Comparison of ENCODE assay signal across 10 cellular contexts in genomic region chr7:2072042-2072441, GRCh38.
DNase-seq lines count a peak whose midpoint lies in the region; ATAC-seq and TF ChIP-seq lines count a peak whose summit lies in the region.
"Had no signal": no experiment of that assay in that cellular context is flagged by ENCODE, and none has a peak within 500 bp of the region (broad histone marks: within the 10 kb centered on the region; RNA-seq: fewer than 3 reads in every experiment).

No MANE protein-coding gene starts in this region.

- H3K4me3 ChIP-seq in adrenal gland, result no peak overlapping the region
- H3K4me3 ChIP-seq: pancreas had no signal

- POLR2A ChIA-PET in activated CD4-positive, alpha-beta T cell treated with anti-CD3 and anti-CD28 coated beads for 36 hours (lab: Charles Lee), result no interaction called here

- H3K4me1 ChIP-seq in adrenal gland (replicated peaks in 1 of 2), result no peaks in the 10 kb centered on the region
- H3K4me1 ChIP-seq: pancreas had no signal

- H3K27ac Mint-ChIP-seq in activated CD4-positive, alpha-beta T cell treated with anti-CD3 and anti-CD28 coated beads for 36 hours, result no peak overlapping the region
- H3K27ac Mint-ChIP-seq in stimulated activated naive B cell treated with anti-CD40 and anti-IgM and Interleukin-4, amounts not matched to agents 10 μg/mL and 1 μg/mL and 100 μg/mL, for 72 hours, result peak overlapping the region; percentile 92

- H3K36me3 Mint-ChIP-seq in activated CD4-positive, alpha-beta T cell treated with anti-CD3 and anti-CD28 coated beads for 36 hours (ENCODE audit: low read depth), result peaks cover 4% of the 10 kb centered on the region
- H3K36me3 Mint-ChIP-seq in stimulated activated naive B cell treated with anti-CD40 and anti-IgM and Interleukin-4, amounts not matched to agents 10 μg/mL and 1 μg/mL and 100 μg/mL, for 72 hours, result peaks cover 30 to 71% of the 10 kb centered on the region in 2 donors

- TF ChIP-seq CTCF in adrenal gland (IDR thresholded peaks at IDR 0.05), result no peak

- no peak for TF ChIP-seq POLR2A in adrenal gland (IDR thresholded peaks at IDR 0.05)

- intact Hi-C loops in activated CD4-positive, alpha-beta T cell treated with anti-CD3 and anti-CD28 coated beads for 36 hours (cut with DNase I, micrococcal nuclease), result no loop called here
- intact Hi-C loops in left cardiac atrium (cut with DNase I) (no loop called here), adrenal gland (cut with DNase I) (no loop called here), posterior cingulate gyrus (cut with DNase I) (no loop called here)

- no peaks in the 10 kb centered on the region for H3K27me3 Mint-ChIP-seq in activated CD4-positive, alpha-beta T cell treated with anti-CD3 and anti-CD28 coated beads for 36 hours
- H3K27me3 Mint-ChIP-seq in stimulated activated naive B cell treated with anti-CD40 and anti-IgM and Interleukin-4, amounts not matched to agents 10 μg/mL and 1 μg/mL and 100 μg/mL, for 72 hours, result no peaks in the 10 kb centered on the region

- DNase-seq in activated CD4-positive, alpha-beta T cell treated with anti-CD3 and anti-CD28 coated beads for 36 hours, result peak; percentile 37
- no peak for DNase-seq in activated CD4-positive, alpha-beta T cell treated with anti-CD3 and anti-CD28 coated beads for 1 hour
- peak; percentile 79 for DNase-seq in stimulated activated naive B cell treated with anti-CD40 and anti-IgM and Interleukin-4, amounts not matched to agents 10 μg/mL and 1 μg/mL and 100 μg/mL, for 72 hours
- DNase-seq in left cardiac atrium, result no peak
- no peak for DNase-seq in adrenal gland
- DNase-seq in posterior cingulate gyrus, result no peak
- DNase-seq: NCI-H2171 treated with DMSO at 0.1 percent for 48 hours, pancreas had no signal

- H3K27ac ChIP-seq in adrenal gland, result no peak overlapping the region
- H3K27ac ChIP-seq: pancreas had no signal

- WGBS in adrenal gland, 4 donors, result 94 to 99% (median 97%) methylated on average over 7 to 12 of the region's 12 CpGs

- H3K9me3 ChIP-seq in adrenal gland (replicated peaks in 1 of 3), result no peaks in the 10 kb centered on the region
- H3K9me3 ChIP-seq: pancreas had no signal

- H3K27me3 ChIP-seq in adrenal gland, result no peaks in the 10 kb centered on the region
- H3K27me3 ChIP-seq: pancreas had no signal

- H3K36me3 ChIP-seq in adrenal gland (replicated peaks in 1 of 2), result no peaks in the 10 kb centered on the region
- H3K36me3 ChIP-seq: pancreas had no signal

- peaks cover 12% of the 10 kb centered on the region for H3K4me1 Mint-ChIP-seq in activated CD4-positive, alpha-beta T cell treated with anti-CD3 and anti-CD28 coated beads for 36 hours
- H3K4me1 Mint-ChIP-seq in stimulated activated naive B cell treated with anti-CD40 and anti-IgM and Interleukin-4, amounts not matched to agents 10 μg/mL and 1 μg/mL and 100 μg/mL, for 72 hours, result peaks cover 52 to 76% of the 10 kb centered on the region in 2 donors

- H3K9me3 Mint-ChIP-seq in activated CD4-positive, alpha-beta T cell treated with anti-CD3 and anti-CD28 coated beads for 36 hours (ENCODE audit: low read depth), result no peaks in the 10 kb centered on the region
- H3K9me3 Mint-ChIP-seq in stimulated activated naive B cell treated with anti-CD40 and anti-IgM and Interleukin-4, amounts not matched to agents 10 μg/mL and 1 μg/mL and 100 μg/mL, for 72 hours, result no peaks in the 10 kb centered on the region

- peak; percentile 85 for ATAC-seq in activated CD4-positive, alpha-beta T cell treated with anti-CD3 and anti-CD28 coated beads for 36 hours
- ATAC-seq in GM21786 (IDR thresholded peaks at IDR 0.05; ENCODE audit: unreplicated experiment) (peak; percentile 94), HG03460 (IDR thresholded peaks at IDR 0.05; ENCODE audit: unreplicated experiment) (peak; percentile 92), left cardiac atrium (no peak)
- ATAC-seq in stimulated activated naive B cell treated with anti-CD40 and anti-IgM and Interleukin-4, amounts not matched to agents 10 μg/mL and 1 μg/mL and 100 μg/mL, for 72 hours (replicated peaks), result peak; percentile 98
- ATAC-seq: pancreas had no signal

- CTCF ChIA-PET in activated CD4-positive, alpha-beta T cell treated with anti-CD3 and anti-CD28 coated beads for 36 hours (lab: Charles Lee), result interaction anchor here (0.6 to 0.7 kb wide), 2 partner anchors 89 to 97 kb away, joined by 3 read pairs; no protein-coding TSS in a partner anchor

- H3K4me3 Mint-ChIP-seq in activated CD4-positive, alpha-beta T cell treated with anti-CD3 and anti-CD28 coated beads for 36 hours, result no peak overlapping the region
- H3K4me3 Mint-ChIP-seq in stimulated activated naive B cell treated with anti-CD40 and anti-IgM and Interleukin-4, amounts not matched to agents 10 μg/mL and 1 μg/mL and 100 μg/mL, for 72 hours, result peak overlapping the region; percentile 66 to 71

Comparison
In these comparisons a context has a peak if more than half of its experiments do, and no peak if none do; other contexts are left out.
1. DNase-seq: peak in activated CD4-positive, alpha-beta T cell treated with anti-CD3 and anti-CD28 coated beads for 36 hours (single experiment) and stimulated activated naive B cell treated with anti-CD40 and anti-IgM and Interleukin-4, amounts not matched to agents 10 μg/mL and 1 μg/mL and 100 μg/mL, for 72 hours (single experiment); none in activated CD4-positive, alpha-beta T cell treated with anti-CD3 and anti-CD28 coated beads for 1 hour (single experiment), left cardiac atrium (single experiment), adrenal gland (0 of 7) and posterior cingulate gyrus (0 of 10).
2. ATAC-seq: peak in activated CD4-positive, alpha-beta T cell treated with anti-CD3 and anti-CD28 coated beads for 36 hours (single experiment), GM21786 (single experiment), HG03460 (single experiment) and stimulated activated naive B cell treated with anti-CD40 and anti-IgM and Interleukin-4, amounts not matched to agents 10 μg/mL and 1 μg/mL and 100 μg/mL, for 72 hours (2 of 2); none in left cardiac atrium (0 of 2).